In genomic region chr12:94172031-94172430, GRCh38 we compare ENCODE assay signal across 12 cellular contexts. TPM values are rescaled to one million over a fixed set of nuclear protein-coding genes. Genes with fewer than 3 reads are reported as not detected.
DNase-seq lines count a peak whose midpoint lies in the region; ATAC-seq and TF ChIP-seq lines count a peak whose summit lies in the region.
"Had no signal": no experiment of that assay in that cellular context is flagged by ENCODE, and none has a peak within 500 bp of the region (broad histone marks: within the 10 kb centered on the region; RNA-seq: fewer than 3 reads in every experiment).

No MANE protein-coding gene starts in this region.

- in situ Hi-C loops in mammary epithelial cell (cut with MboI; ENCODE audit: low sequenced_read_pairs in 2 of 2) = no loop called here

- POLR2A ChIA-PET in MCF 10A (lab: Yijun Ruan, JAX) = interaction anchor here (1.1 to 2.4 kb wide), 8 partner anchors 9 to 287 kb away, joined by 3 to 17 read pairs (median 8); partner anchors contain the start of gene CEP83

- H3K4me1 ChIP-seq in mammary epithelial cell (ENCODE audit: insufficient read depth, low read length) (peaks cover 4% of the 10 kb centered on the region), upper lobe of left lung (peaks cover 10 to 29% (median 14%) of the 10 kb centered on the region in 4 donors), uterus (no peaks in the 10 kb centered on the region)
- H3K4me1 ChIP-seq: sigmoid colon had no signal

- intact Hi-C loops in MCF 10A (cut with micrococcal nuclease) = no loop called here
- intact Hi-C loops in mammary epithelial cell (cut with micrococcal nuclease) = no loop called here
- intact Hi-C loops in uterus (cut with DNase I; ENCODE audit: low total_unique reads) = no loop called here

- H3K79me2 ChIP-seq in mammary epithelial cell (ENCODE audit: insufficient read depth, low read length) = no peaks in the 10 kb centered on the region

- H3K27me3 Mint-ChIP-seq in MCF 10A (ENCODE audit: insufficient read depth, unreplicated experiment) = peaks cover 22% of the 10 kb centered on the region

- TF ChIP-seq CTCF in MCF 10A (IDR thresholded peaks at IDR 0.05; ENCODE audit: unreplicated experiment) (no peak), mammary epithelial cell (conservative IDR thresholded peaks at IDR 0.05 in 1 of 2, IDR thresholded peaks at IDR 0.05 in 1 of 2; ENCODE audit: extremely low read depth in 1 of 2, insufficient read depth in 1 of 2, low read depth in 1 of 2, low read length in 2 of 2) (no peak), upper lobe of left lung (IDR thresholded peaks at IDR 0.05) (no peak), uterus (IDR thresholded peaks at IDR 0.05) (no peak)

- TF ChIP-seq EP300 in upper lobe of left lung (IDR thresholded peaks at IDR 0.05) = no peak

- ATAC-seq in upper lobe of left lung (ENCODE audit: low FRiP score in 2 of 2) (peak; percentile 34 to 42), HG03095 (IDR thresholded peaks at IDR 0.05; ENCODE audit: unreplicated experiment) (no peak), HG02870 (IDR thresholded peaks at IDR 0.05; ENCODE audit: unreplicated experiment) (no peak)

- no peaks in the 10 kb centered on the region for H4K20me1 ChIP-seq in mammary epithelial cell (ENCODE audit: insufficient read depth, low read length)

- H3K9ac ChIP-seq in mammary epithelial cell (ENCODE audit: insufficient read depth, low read length) = no peak overlapping the region

- CTCF ChIA-PET in MCF 10A (lab: Yijun Ruan, JAX) (interaction anchor here (0.5 to 1.2 kb wide), 2 partner anchors 263 to 1410 kb away, joined by 3 read pairs; no protein-coding TSS in a partner anchor), mammary epithelial cell (lab: Charles Lee; ENCODE audit: low non-redundant PET) (no interaction called here)

- TF ChIP-seq POLR2A in upper lobe of left lung (IDR thresholded peaks at IDR 0.05) (peak in 1 of 4 donors; percentile 17), uterus (IDR thresholded peaks at IDR 0.05) (no peak)

- no peaks in the 10 kb centered on the region for H3K36me3 Mint-ChIP-seq in MCF 10A (ENCODE audit: insufficient read depth, unreplicated experiment)

- H3K4me3 ChIP-seq in mammary epithelial cell (replicated peaks in 1 of 3; ENCODE audit: insufficient read depth in 1 of 3, low read depth in 2 of 3, low read length in 3 of 3) (no peak overlapping the region), upper lobe of left lung (no peak overlapping the region), uterus (no peak overlapping the region)
- H3K4me3 ChIP-seq: HAP-1, sigmoid colon had no signal

- peak overlapping the region; percentile 14 for H3K4me3 Mint-ChIP-seq in MCF 10A (ENCODE audit: unreplicated experiment)

- H3K9me3 Mint-ChIP-seq in MCF 10A (ENCODE audit: unreplicated experiment) = peaks cover 8% of the 10 kb centered on the region

- H3K36me3 ChIP-seq in mammary epithelial cell (ENCODE audit: insufficient read depth, low read length) = no peaks in the 10 kb centered on the region
- peaks cover 0 to 3% (median 0%) of the 10 kb centered on the region in 4 donors for H3K36me3 ChIP-seq in upper lobe of left lung
- no peaks in the 10 kb centered on the region for H3K36me3 ChIP-seq in uterus
- H3K36me3 ChIP-seq: HAP-1, sigmoid colon had no signal

- 75% methylated on average over 5 of the region's 5 CpGs for whole genome bisulfite sequencing in mammary epithelial cell (ENCODE audit: low coverage, missing lambda C conversion rate)
- WGBS in upper lobe of left lung, 2 donors = 77 to 80% methylated on average over 5 of the region's 5 CpGs

- no peak overlapping the region for H2AFZ ChIP-seq in mammary epithelial cell (ENCODE audit: low read depth, low read length)

- H3K4me1 Mint-ChIP-seq in MCF 10A (ENCODE audit: insufficient read depth, unreplicated experiment) = peaks cover 38% of the 10 kb centered on the region

- H3K9me3 ChIP-seq in mammary epithelial cell (replicated peaks; ENCODE audit: insufficient read depth, low read length) = no peaks in the 10 kb centered on the region
- H3K9me3 ChIP-seq in upper lobe of left lung = no peaks in the 10 kb centered on the region
- no peaks in the 10 kb centered on the region for H3K9me3 ChIP-seq in uterus
- H3K9me3 ChIP-seq: HAP-1, sigmoid colon had no signal

- dilution Hi-C loops in mammary epithelial cell (cut with HindIII; ENCODE audit: low sequenced_read_pairs) = no loop called here

- H3K27ac ChIP-seq in mammary epithelial cell (ENCODE audit: insufficient read depth, low read depth, low read length) = no peak overlapping the region
- H3K27ac ChIP-seq in upper lobe of left lung = peak overlapping the region; percentile 56 to 82 (median 69)
- H3K27ac ChIP-seq in uterus = no peak overlapping the region
- H3K27ac ChIP-seq: epithelial cell of prostate, sigmoid colon had no signal

- H3K27me3 ChIP-seq in mammary epithelial cell (ENCODE audit: insufficient read depth, low read length) (no peaks in the 10 kb centered on the region), upper lobe of left lung (no peaks in the 10 kb centered on the region), uterus (no peaks in the 10 kb centered on the region)
- H3K27me3 ChIP-seq: sigmoid colon had no signal

- no TSS peak for BruUV-seq in MCF 10A (replicated peaks; lab: Mats Ljungman, UMichigan)
- BruUV-seq in mammary epithelial cell (replicated peaks; lab: Mats Ljungman, UMichigan) = no TSS peak

- no peak overlapping the region for H3K4me2 ChIP-seq in mammary epithelial cell (ENCODE audit: insufficient read depth, low read depth, low read length)

- H3K27ac Mint-ChIP-seq in MCF 10A (ENCODE audit: low read depth, unreplicated experiment) = peak overlapping the region; percentile 77

- DNase-seq in MCF 10A (ENCODE audit: unreplicated experiment) (peak; percentile 85), mammary epithelial cell (no peak), islet precursor cell (peak; percentile 92), upper lobe of left lung (peak in 1 of 2 donors; percentile 69), uterus (no peak)
- peak; percentile 52 to 66 for DNase-seq in activated CD4-positive, alpha-beta T cell treated with anti-CD3 and anti-CD28 coated beads, Interleukin-2, amount 50 U/mL, for 48 hours
- DNase-seq: NCI-H2171, sigmoid colon had no signal

RNA-seq across cellular contexts. Expression of gene PLXNC1, which starts 23.7 kb away (rescaled TPM):
- 2.4 and 2.6 TPM in 2 replicates for total RNA-seq in MCF 10A (2022)
- 1 to 10 TPM in 1 of 2 donors, under 1 TPM in 1; 0.61 to 3.2 TPM for total RNA-seq in mammary epithelial cell
- polyA plus RNA-seq in mammary epithelial cell = 0.48 TPM
- 1.1 TPM for polyA minus RNA-seq in mammary epithelial cell
- total RNA-seq in upper lobe of left lung = 10 to 100 TPM; 14.1 to 51.3 (median 24.6) TPM
- 10 to 100 TPM; 11.6 to 23.8 (median 16.3) TPM for total RNA-seq in uterus

Comparison
In these comparisons a context has a peak if more than half of its experiments do, and no peak if none do; other contexts are left out.
1. DNase-seq: peak in MCF 10A (single experiment), activated CD4-positive, alpha-beta T cell treated with anti-CD3 and anti-CD28 coated beads, Interleukin-2, amount 50 U/mL, for 48 hours (2 of 2) and islet precursor cell (single experiment); none in mammary epithelial cell (single experiment) and uterus (0 of 2).
2. H3K27ac ChIP-seq: peak in upper lobe of left lung (4 of 4); none in mammary epithelial cell (single experiment) and uterus (0 of 2).
3. ATAC-seq: peak in upper lobe of left lung (2 of 2); none in HG03095 (single experiment) and HG02870 (single experiment).